ENCODE assay signal across 18 cellular contexts in the genomic region with DNA sequence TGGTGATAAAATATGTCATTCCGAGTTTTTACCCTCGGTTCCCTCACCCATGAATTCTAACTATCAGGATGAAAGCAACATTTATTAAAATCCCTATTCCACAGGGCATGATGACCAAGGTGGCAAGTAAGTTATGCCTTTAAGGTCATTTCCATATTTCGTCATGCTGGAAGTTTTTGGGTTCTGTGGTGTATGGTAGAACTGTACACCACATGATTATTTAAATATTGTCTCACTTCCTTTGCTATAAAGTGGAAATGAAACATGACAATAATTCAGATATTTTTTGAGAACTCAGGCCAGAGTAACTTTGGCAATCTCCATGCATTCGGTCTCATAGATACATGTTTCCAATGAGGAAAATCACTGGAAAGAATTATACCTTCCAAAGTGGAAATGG.
"Had no signal": no experiment of that assay in that cellular context is flagged by ENCODE, and none has a peak within 500 bp of the region (broad histone marks: within the 10 kb centered on the region; RNA-seq: fewer than 3 reads in every experiment).

No MANE protein-coding gene starts in this region.

- H3K4me3 Mint-ChIP-seq: dendritic cell treated with granulocyte-macrophage colony-stimulating factor and Interleukin-4, amounts not matched to agents 40 ng/mL and 50 ng/mL, for 4 days; effector memory CD8-positive, alpha-beta T cell; natural killer cell treated with Interleukin-12 subunit alpha and Interleukin-12 subunit beta and Interleukin-15 and Interleukin-18, amount 100 ng/mL, for 72 hours; neural progenitor cell; stimulated activated naive CD8-positive, alpha-beta T cell treated with anti-CD3 and anti-CD28 coated beads, Interleukin-15, Interleukin-2, amounts not matched to agents 100 ng/mL and 50 ng/mL, for 24 hours had no signal

- H3K27ac Mint-ChIP-seq: dendritic cell treated with granulocyte-macrophage colony-stimulating factor and Interleukin-4, amounts not matched to agents 40 ng/mL and 50 ng/mL, for 4 days; effector memory CD8-positive, alpha-beta T cell; natural killer cell treated with Interleukin-12 subunit alpha and Interleukin-12 subunit beta and Interleukin-15 and Interleukin-18, amount 100 ng/mL, for 72 hours; neural progenitor cell; progenitor cell of endocrine pancreas; stimulated activated naive CD8-positive, alpha-beta T cell treated with anti-CD3 and anti-CD28 coated beads, Interleukin-15, Interleukin-2, amounts not matched to agents 100 ng/mL and 50 ng/mL, for 24 hours had no signal

- ATAC-seq: effector memory CD8-positive, alpha-beta T cell; gastrocnemius medialis; heart right ventricle; right cardiac atrium; upper lobe of right lung had no signal

- H3K27me3 Mint-ChIP-seq: dendritic cell treated with granulocyte-macrophage colony-stimulating factor and Interleukin-4, amounts not matched to agents 40 ng/mL and 50 ng/mL, for 4 days; effector memory CD8-positive, alpha-beta T cell; natural killer cell treated with Interleukin-12 subunit alpha and Interleukin-12 subunit beta and Interleukin-15 and Interleukin-18, amount 100 ng/mL, for 72 hours; progenitor cell of endocrine pancreas; stimulated activated naive CD8-positive, alpha-beta T cell treated with anti-CD3 and anti-CD28 coated beads, Interleukin-15, Interleukin-2, amounts not matched to agents 100 ng/mL and 50 ng/mL, for 24 hours had no signal

- H3K9me3 Mint-ChIP-seq: dendritic cell treated with granulocyte-macrophage colony-stimulating factor and Interleukin-4, amounts not matched to agents 40 ng/mL and 50 ng/mL, for 4 days; effector memory CD8-positive, alpha-beta T cell; natural killer cell treated with Interleukin-12 subunit alpha and Interleukin-12 subunit beta and Interleukin-15 and Interleukin-18, amount 100 ng/mL, for 72 hours; neural progenitor cell; stimulated activated naive CD8-positive, alpha-beta T cell treated with anti-CD3 and anti-CD28 coated beads, Interleukin-15, Interleukin-2, amounts not matched to agents 100 ng/mL and 50 ng/mL, for 24 hours had no signal

- DNase-seq: effector memory CD8-positive, alpha-beta T cell; gastrocnemius medialis; heart right ventricle; hypothalamus; kidney glomerular epithelial cell; mammary epithelial cell; nucleus accumbens; ovary; right cardiac atrium; small intestine; stimulated activated CD4-positive, alpha-beta T cell treated with anti-CD3 and anti-CD28 coated beads, Interleukin-12 subunit alpha, Interleukin-12 subunit beta, amount 100 ng/mL, for 4 hours; tibial artery; upper lobe of right lung had no signal

- H3K4me1 Mint-ChIP-seq: neural progenitor cell had no signal

- H3K36me3 Mint-ChIP-seq: natural killer cell treated with Interleukin-12 subunit alpha and Interleukin-12 subunit beta and Interleukin-15 and Interleukin-18, amount 100 ng/mL, for 72 hours; neural progenitor cell had no signal
